In genomic region chr9:94938384-94938783, GRCh38 we compare ENCODE assay signal across 20 cellular contexts.
DNase-seq lines count a peak whose midpoint lies in the region; ATAC-seq and TF ChIP-seq lines count a peak whose summit lies in the region.
"Had no signal": no experiment of that assay in that cellular context is flagged by ENCODE, and none has a peak within 500 bp of the region (broad histone marks: within the 10 kb centered on the region; RNA-seq: fewer than 3 reads in every experiment).

No MANE protein-coding gene starts in this region.

- DNase-seq in GM23248, result no peak
- DNase-seq in SJSA1 (ENCODE audit: low read depth in 1 of 2, low spot score in 2 of 2), result no peak
- peak; percentile 41 for DNase-seq in endodermal cell
- DNase-seq in smooth muscle cell (lab: John Stamatoyannopoulos, UW; ENCODE audit: unreplicated experiment), result no peak
- no peak for DNase-seq in left lung
- DNase-seq in NCI-H446 treated with DMSO at 0.1 percent for 48 hours (lab: John Stamatoyannopoulos, UW), result no peak
- DNase-seq: activated CD4-positive, alpha-beta T cell treated with anti-CD3 and anti-CD28 coated beads for 4 hours; CD4-positive, CD25-positive, alpha-beta regulatory T cell; DMS 273 treated with DMSO at 0.1 percent for 48 hours; effector CD8-positive, alpha-beta T cell; foreskin melanocyte; left colon; naive B cell; NCI-H526; nucleus accumbens; stimulated activated CD4-positive, alpha-beta T cell treated with anti-CD3 and anti-CD28 coated beads, Interleukin-1b, Interleukin-23, amount 100 ng/mL, for 48 hours; T-helper 2 cell had no signal

- H3K4me3 ChIP-seq in GM23248 (no peak overlapping the region), SJSA1 (no peak overlapping the region), endodermal cell (ENCODE audit: low read length) (no peak overlapping the region), smooth muscle cell (no peak overlapping the region), left lung (no peak overlapping the region)
- H3K4me3 ChIP-seq: skin epidermis had no signal

- in situ Hi-C loops in GM23248 (cut with MboI), result no loop called here

- no peak overlapping the region for H3K4me3 Mint-ChIP-seq in endodermal cell
- H3K4me3 Mint-ChIP-seq: activated naive CD8-positive, alpha-beta T cell; CD4-positive, CD25-positive, alpha-beta regulatory T cell; naive B cell had no signal

- H3K9me3 ChIP-seq in GM23248 (ENCODE audit: low read depth) (no peaks in the 10 kb centered on the region), SJSA1 (replicated peaks) (no peaks in the 10 kb centered on the region), endodermal cell (ENCODE audit: control insufficient read depth, low read length) (no peaks in the 10 kb centered on the region), smooth muscle cell (replicated peaks; ENCODE audit: low read depth) (no peaks in the 10 kb centered on the region), left lung (no peaks in the 10 kb centered on the region)

- no peaks in the 10 kb centered on the region for H3K9me2 ChIP-seq in GM23248 (ENCODE audit: insufficient read depth)

- intact Hi-C loops in left lung (cut with DNase I), result no loop called here

- WGBS in GM23248 (ENCODE audit: low coverage in 1 of 2, low lambda C conversion rate in 2 of 2, missing lambda C conversion rate in 2 of 2), 2 experiments, result 90 to 93% methylated on average over 3 of the region's 3 CpGs
- WGBS in endodermal cell (ENCODE audit: insufficient coverage in 1 of 2, insufficient read length in 1 of 2), 2 experiments, result 82 to 100% methylated on average over 2 to 3 of the region's 3 CpGs
- WGBS in smooth muscle cell (ENCODE audit: low lambda C conversion rate), result 99% methylated on average over 3 of the region's 3 CpGs

- no peak overlapping the region for H3K4me2 ChIP-seq in GM23248 (ENCODE audit: unreplicated experiment)
- no peak overlapping the region for H3K4me2 ChIP-seq in smooth muscle cell

- H3K27me3 ChIP-seq in GM23248 (replicated peaks; ENCODE audit: insufficient read depth) (no peaks in the 10 kb centered on the region), SJSA1 (replicated peaks) (no peaks in the 10 kb centered on the region), endodermal cell (ENCODE audit: control insufficient read depth, insufficient read depth, low read length, poor library complexity, severe bottlenecking) (no peaks in the 10 kb centered on the region), smooth muscle cell (ENCODE audit: low read depth) (no peaks in the 10 kb centered on the region), left lung (no peaks in the 10 kb centered on the region)

- H2AFZ ChIP-seq in GM23248 (no peak overlapping the region), smooth muscle cell (ENCODE audit: low read depth) (no peak overlapping the region)

- no peak overlapping the region for H3K9ac ChIP-seq in GM23248
- no peak overlapping the region for H3K9ac ChIP-seq in endodermal cell (ENCODE audit: extremely low read depth, low read length, poor library complexity, severe bottlenecking)
- H3K9ac ChIP-seq in smooth muscle cell (ENCODE audit: low read depth), result peak overlapping the region; percentile 12

- H3K9me3 Mint-ChIP-seq in endodermal cell, result no peaks in the 10 kb centered on the region

- ATAC-seq in HG02588 (IDR thresholded peaks at IDR 0.05; ENCODE audit: unreplicated experiment) (no peak), left lung (no peak)
- ATAC-seq: left colon had no signal

- H3K36me3 ChIP-seq in GM23248 (ENCODE audit: low read depth) (no peaks in the 10 kb centered on the region), SJSA1 (peaks cover 9% of the 10 kb centered on the region), endodermal cell (ENCODE audit: control insufficient read depth, insufficient read depth, low read length) (no peaks in the 10 kb centered on the region), smooth muscle cell (ENCODE audit: low read depth) (no peaks in the 10 kb centered on the region), left lung (no peaks in the 10 kb centered on the region)

- H3K4me1 ChIP-seq in GM23248 (ENCODE audit: insufficient read depth), result peaks cover 36% of the 10 kb centered on the region
- H3K4me1 ChIP-seq in SJSA1 (replicated peaks), result peaks cover 32% of the 10 kb centered on the region
- H3K4me1 ChIP-seq in endodermal cell (ENCODE audit: control insufficient read depth, insufficient read depth, low read length), result no peaks in the 10 kb centered on the region
- H3K4me1 ChIP-seq in smooth muscle cell (ENCODE audit: low read depth), result peaks cover 9% of the 10 kb centered on the region
- peaks cover 25 to 27% of the 10 kb centered on the region in 2 donors for H3K4me1 ChIP-seq in left lung

- H3K27ac ChIP-seq in GM23248, result peak overlapping the region; percentile 70
- peak overlapping the region; percentile 81 for H3K27ac ChIP-seq in SJSA1
- no peak overlapping the region for H3K27ac ChIP-seq in endodermal cell (ENCODE audit: low read depth, low read length)
- H3K27ac ChIP-seq in smooth muscle cell (ENCODE audit: low read depth), result peak overlapping the region; percentile 76
- H3K27ac ChIP-seq in left lung, result no peak overlapping the region

- peak overlapping the region; percentile 65 for H3K27ac Mint-ChIP-seq in endodermal cell
- H3K27ac Mint-ChIP-seq: activated naive CD8-positive, alpha-beta T cell; CD4-positive, CD25-positive, alpha-beta regulatory T cell; naive B cell had no signal

- H3K36me3 Mint-ChIP-seq in endodermal cell (ENCODE audit: low read depth), result peaks cover 13% of the 10 kb centered on the region

- no peaks in the 10 kb centered on the region for H3K27me3 Mint-ChIP-seq in endodermal cell (ENCODE audit: insufficient read depth)
- H3K27me3 Mint-ChIP-seq: activated naive CD8-positive, alpha-beta T cell; naive B cell had no signal

- TF ChIP-seq CTCF in endodermal cell (conservative IDR thresholded peaks at IDR 0.05), result no peak
- TF ChIP-seq CTCF in smooth muscle cell (IDR thresholded peaks at IDR 0.05; ENCODE audit: borderline replicate concordance, insufficient read depth, poor library complexity, severe bottlenecking), result no peak
- TF ChIP-seq CTCF in left lung (IDR thresholded peaks at IDR 0.05), result no peak

- H3F3A ChIP-seq in GM23248 (ENCODE audit: insufficient read depth) (peaks cover 6% of the 10 kb centered on the region; the same call in 1 of the 2 replicates), smooth muscle cell (ENCODE audit: low read depth) (peaks cover under 1% of the 10 kb centered on the region)

- H4K20me1 ChIP-seq in GM23248 (ENCODE audit: insufficient read depth), result no peaks in the 10 kb centered on the region
- no peaks in the 10 kb centered on the region for H4K20me1 ChIP-seq in smooth muscle cell (ENCODE audit: low read depth)

- peaks cover 5% of the 10 kb centered on the region for H3K4me1 Mint-ChIP-seq in endodermal cell

- H3K79me2 ChIP-seq in GM23248 (ENCODE audit: insufficient read depth) (peaks cover 10% of the 10 kb centered on the region), smooth muscle cell (ENCODE audit: low read depth) (peaks cover 18% of the 10 kb centered on the region)

Comparison
In these comparisons a context has a peak if more than half of its experiments do, and no peak if none do; other contexts are left out.
1. H3K27ac ChIP-seq: peak in GM23248 (single experiment), SJSA1 (single experiment) and smooth muscle cell (single experiment); none in endodermal cell (single experiment) and left lung (0 of 2).